In genomic region chr1:55938861-55939260, GRCh38 we compare ENCODE assay signal across 23 cellular contexts.
"Had no signal": no experiment of that assay in that cellular context is flagged by ENCODE, and none has a peak within 500 bp of the region (broad histone marks: within the 10 kb centered on the region; RNA-seq: fewer than 3 reads in every experiment).

No MANE protein-coding gene starts in this region.

- ATAC-seq: activated T-helper 17 cell treated with anti-CD3 and anti-CD28 coated beads, Interleukin-2, amount 50 U/mL, for 72 hours; T-cell had no signal

- H3K27ac Mint-ChIP-seq: activated B cell treated with CpG ODN at 0.5 μM for 24 hours; activated CD4-positive, alpha-beta memory T cell treated with anti-CD3 and anti-CD28 coated beads for 36 hours; activated CD4-positive, alpha-beta T cell treated with anti-CD3 and anti-CD28 coated beads, Interleukin-2, amount 10 ng/mL, durations not matched to agents 7 days and 5 days; activated naive CD4-positive, alpha-beta T cell treated with anti-CD3 and anti-CD28 coated beads for 36 hours; activated naive CD8-positive, alpha-beta T cell treated with anti-CD3 and anti-CD28 coated beads for 36 hours; activated T-helper 17 cell treated with anti-CD3 and anti-CD28 coated beads, Interleukin-2, amount 50 U/mL, for 72 hours; IgD-negative memory B cell; T-cell had no signal

- DNase-seq: activated B cell treated with CpG ODN at 0.5 μM for 24 hours; activated CD4-positive, alpha-beta memory T cell treated with anti-CD3 and anti-CD28 coated beads for 36 hours; activated CD4-positive, alpha-beta T cell treated with anti-CD3 and anti-CD28 coated beads for 1 hour; activated CD4-positive, alpha-beta T cell treated with anti-CD3 and anti-CD28 coated beads, Interleukin-2, amount 10 ng/mL, durations not matched to agents 7 days and 5 days; activated CD8-positive, alpha-beta memory T cell treated with anti-CD3 and anti-CD28 coated beads for 24 hours; activated gamma-delta T cell; activated naive CD4-positive, alpha-beta T cell treated with anti-CD3 and anti-CD28 coated beads for 36 hours; activated naive CD8-positive, alpha-beta T cell treated with anti-CD3 and anti-CD28 coated beads for 36 hours; activated T-cell treated with anti-CD3 and anti-CD28 coated beads, Interleukin-2, amount 50 U/mL, for 48 hours; brain microvascular endothelial cell; KG1; NCI-H1048; NCI-H146; NCI-H187 treated with DMSO at 0.1 percent for 48 hours; NCI-H2081 treated with DMSO at 0.1 percent for 48 hours; NCI-H524; PC-9; T-cell; T-helper 2 cell; T1000 had no signal

- H3K27me3 Mint-ChIP-seq: activated B cell treated with CpG ODN at 0.5 μM for 24 hours; activated CD4-positive, alpha-beta memory T cell treated with anti-CD3 and anti-CD28 coated beads for 36 hours; activated CD4-positive, alpha-beta T cell treated with anti-CD3 and anti-CD28 coated beads, Interleukin-2, amount 10 ng/mL, durations not matched to agents 7 days and 5 days; T-cell had no signal

- H3K27me3 ChIP-seq: brain microvascular endothelial cell had no signal

- H3K36me3 Mint-ChIP-seq: activated CD4-positive, alpha-beta memory T cell treated with anti-CD3 and anti-CD28 coated beads for 36 hours; activated naive CD8-positive, alpha-beta T cell treated with anti-CD3 and anti-CD28 coated beads for 36 hours; IgD-negative memory B cell; T-cell had no signal

- H3K36me3 ChIP-seq: brain microvascular endothelial cell had no signal

- H3K4me1 Mint-ChIP-seq: activated B cell treated with CpG ODN at 0.5 μM for 24 hours; activated CD4-positive, alpha-beta T cell treated with anti-CD3 and anti-CD28 coated beads, Interleukin-2, amount 10 ng/mL, durations not matched to agents 7 days and 5 days; activated naive CD8-positive, alpha-beta T cell treated with anti-CD3 and anti-CD28 coated beads for 36 hours; activated T-helper 17 cell treated with anti-CD3 and anti-CD28 coated beads, Interleukin-2, amount 50 U/mL, for 72 hours; IgD-negative memory B cell; T-cell had no signal

- H3K4me3 ChIP-seq: PC-9, SK-N-MC had no signal

- H3K4me3 Mint-ChIP-seq: activated B cell treated with CpG ODN at 0.5 μM for 24 hours; activated CD4-positive, alpha-beta memory T cell treated with anti-CD3 and anti-CD28 coated beads for 36 hours; activated CD4-positive, alpha-beta T cell treated with anti-CD3 and anti-CD28 coated beads, Interleukin-2, amount 10 ng/mL, durations not matched to agents 7 days and 5 days; activated naive CD4-positive, alpha-beta T cell treated with anti-CD3 and anti-CD28 coated beads for 36 hours; activated naive CD8-positive, alpha-beta T cell treated with anti-CD3 and anti-CD28 coated beads for 36 hours; activated T-helper 17 cell treated with anti-CD3 and anti-CD28 coated beads, Interleukin-2, amount 50 U/mL, for 72 hours; IgD-negative memory B cell; T-cell had no signal

- H3K9me3 Mint-ChIP-seq: activated CD4-positive, alpha-beta T cell treated with anti-CD3 and anti-CD28 coated beads, Interleukin-2, amount 10 ng/mL, durations not matched to agents 7 days and 5 days; activated T-helper 17 cell treated with anti-CD3 and anti-CD28 coated beads, Interleukin-2, amount 50 U/mL, for 72 hours had no signal

- H3K27ac ChIP-seq: brain microvascular endothelial cell, PC-9, SK-N-MC had no signal
